ENCODE assay signal across 11 cellular contexts in the genomic region with DNA sequence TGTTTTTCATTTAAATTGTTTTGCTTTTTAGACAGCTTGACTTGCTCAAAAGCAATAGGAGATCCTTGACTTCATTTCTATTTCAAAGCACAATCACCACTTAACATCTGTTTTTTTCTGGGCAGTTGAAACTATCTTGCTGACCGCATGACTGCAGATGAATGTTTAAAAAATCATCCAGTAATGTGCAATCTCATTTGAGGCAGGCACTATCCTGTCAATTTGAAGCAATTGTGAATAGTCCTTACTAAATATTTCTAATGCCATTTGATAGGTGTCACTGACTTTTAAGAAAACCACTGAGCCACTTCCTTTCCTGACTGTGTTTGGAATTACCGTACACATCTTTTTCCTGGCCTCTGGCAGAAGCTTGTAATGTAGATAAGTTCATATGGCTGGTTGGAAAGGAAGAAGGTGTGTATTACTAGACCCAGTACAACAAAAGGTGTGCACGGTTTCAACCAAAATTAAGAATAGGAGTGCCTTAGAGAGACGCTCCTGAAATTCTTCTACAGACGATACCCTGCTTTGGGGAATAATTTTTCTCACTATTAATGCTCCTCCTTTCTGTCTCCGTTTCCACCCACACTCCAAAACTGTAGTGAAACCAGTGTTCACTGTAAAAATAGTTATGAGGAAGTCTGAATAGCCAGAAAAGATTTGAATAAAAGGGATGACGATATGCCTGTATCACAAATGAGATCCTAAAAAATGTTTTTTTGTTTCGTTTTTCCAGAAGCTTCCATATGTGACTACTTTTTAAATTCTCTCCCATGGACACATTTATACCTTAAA.
DNase-seq lines count a peak whose midpoint lies in the region; TF ChIP-seq lines count a peak whose summit lies in the region.
"Had no signal": no experiment of that assay in that cellular context is flagged by ENCODE, and none has a peak within 500 bp of the region (broad histone marks: within the 10 kb centered on the region; RNA-seq: fewer than 3 reads in every experiment).

No MANE protein-coding gene starts in this region.

- H3K36me3 ChIP-seq in osteoblast (ENCODE audit: insufficient read depth, low read length): no peaks in the 10 kb centered on the region

- no peaks in the 10 kb centered on the region for H4K20me1 ChIP-seq in osteoblast (ENCODE audit: insufficient read depth, low read length)

- no peaks in the 10 kb centered on the region for H3K27me3 ChIP-seq in osteoblast (ENCODE audit: insufficient read depth, low read length)

- H3K4me1 ChIP-seq in osteoblast (ENCODE audit: insufficient read depth, low read length): peaks cover 31% of the 10 kb centered on the region

- DNase-seq in GM04503 (ENCODE audit: low read depth): peak; percentile 73
- DNase-seq in NAMALWA (ENCODE audit: low spot score): peak; percentile 11
- peak; percentile 41 to 80 for DNase-seq in cardiac fibroblast (ENCODE audit: low read depth in 2 of 2)
- DNase-seq in osteoblast (ENCODE audit: insufficient read length, low spot score, missing footprints): no peak
- DNase-seq in DMS79 treated with DMSO at 0.1 percent for 48 hours (lab: John Stamatoyannopoulos, UW): no peak
- no peak for DNase-seq in central memory CD4-positive, alpha-beta T cell
- no peak for DNase-seq in SIG-M5 treated with dmso at 0.1 percent for 504 hours (lab: John Stamatoyannopoulos, UW; ENCODE audit: unreplicated experiment)
- no peak for DNase-seq in substantia nigra (lab: John Stamatoyannopoulos, UW)
- DNase-seq: anterior cingulate cortex, NCI-H526 treated with DMSO at 0.1 percent for 48 hours, retina had no signal

- H2AFZ ChIP-seq in osteoblast (ENCODE audit: low read length): peak overlapping the region; percentile 56

- no peaks in the 10 kb centered on the region for H3K9me3 ChIP-seq in osteoblast (ENCODE audit: low read depth, low read length)

- H3K79me2 ChIP-seq in osteoblast (ENCODE audit: insufficient read depth, low read length): no peaks in the 10 kb centered on the region

- H3K27ac ChIP-seq in osteoblast (ENCODE audit: low read depth, low read length) (peak overlapping the region; percentile 58), substantia nigra (ENCODE audit: low read depth, low read length, poor library complexity, severe bottlenecking) (no peak overlapping the region)

- H3K4me2 ChIP-seq in osteoblast (ENCODE audit: insufficient read depth, low read length): peak overlapping the region; percentile 65

- H3K4me3 ChIP-seq in cardiac fibroblast (replicated peaks in 1 of 2; ENCODE audit: low read depth in 2 of 2, low read length in 2 of 2) (no peak overlapping the region), osteoblast (ENCODE audit: insufficient read depth, low read length) (no peak overlapping the region)

- TF ChIP-seq CTCF in cardiac fibroblast (IDR thresholded peaks at IDR 0.05; ENCODE audit: low read depth, low read length): no peak
- no peak for TF ChIP-seq CTCF in osteoblast (IDR thresholded peaks at IDR 0.05; ENCODE audit: extremely low read depth, low read depth, low read length)

Comparison
In these comparisons a context has a peak if more than half of its experiments do, and no peak if none do; other contexts are left out.
1. DNase-seq: peak in GM04503 (single experiment), NAMALWA (single experiment) and cardiac fibroblast (2 of 2); none in osteoblast (single experiment), DMS79 treated with DMSO at 0.1 percent for 48 hours (single experiment), central memory CD4-positive, alpha-beta T cell (single experiment), SIG-M5 treated with dmso at 0.1 percent for 504 hours (single experiment) and substantia nigra (0 of 49).